Comparison of ENCODE assay signal across 34 cellular contexts in the genomic region with DNA sequence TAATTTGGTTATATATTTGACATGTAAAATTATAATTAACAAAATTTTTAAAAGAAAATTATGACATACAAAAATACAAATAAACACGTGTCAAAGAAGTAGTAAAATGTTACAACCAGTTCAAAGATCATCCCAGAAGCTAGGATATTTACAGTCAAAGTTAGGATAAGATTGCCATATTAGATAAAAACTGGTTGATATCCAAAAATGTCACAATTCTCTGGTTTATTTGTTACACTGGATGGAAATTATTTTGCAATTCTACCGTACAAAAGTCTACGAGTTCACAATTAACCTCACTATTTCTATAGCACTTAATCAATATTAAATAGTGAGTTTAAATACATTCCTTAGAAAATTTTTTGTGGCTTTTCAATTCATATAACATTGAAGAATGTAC.
"Had no signal": no experiment of that assay in that cellular context is flagged by ENCODE, and none has a peak within 500 bp of the region (broad histone marks: within the 10 kb centered on the region; RNA-seq: fewer than 3 reads in every experiment).

No MANE protein-coding gene starts in this region.

- H3K36me3 ChIP-seq: adrenal gland, brain microvascular endothelial cell, breast epithelium had no signal

- H3K9me3 ChIP-seq: adrenal gland, body of pancreas had no signal

- DNase-seq: activated B cell treated with CpG ODN at 0.5 μM for 24 hours; activated CD4-positive, alpha-beta memory T cell treated with anti-CD3 and anti-CD28 coated beads for 36 hours; activated CD4-positive, alpha-beta T cell treated with anti-CD3 and anti-CD28 coated beads for 4 hours; activated CD4-positive, alpha-beta T cell treated with anti-CD3 and anti-CD28 coated beads, Interleukin-2, amount 10 ng/mL, durations not matched to agents 24 days and 14 days; activated CD4-positive, alpha-beta T cell treated with anti-CD3 and anti-CD28 coated beads, Interleukin-2, amount 50 U/mL, for 1 hour; activated CD4-positive, alpha-beta T cell treated with anti-CD3 and anti-CD28 coated beads, Interleukin-2, amount 50 U/mL, for 4 hours; activated CD4-positive, CD25-positive, alpha-beta regulatory T cell treated with anti-CD3 and anti-CD28 coated beads, Interleukin-2, amount 50 U/mL, for 72 hours; activated CD8-positive, alpha-beta memory T cell treated with anti-CD3 and anti-CD28 coated beads, Interleukin-2, amount 50 U/mL, for 4 hours; activated CD8-positive, alpha-beta T cell treated with anti-CD3 and anti-CD28 coated beads for 36 hours; activated effector memory CD4-positive, alpha-beta T cell treated with anti-CD3 and anti-CD28 coated beads, Interleukin-2, amount 50 U/mL, for 16 hours; activated gamma-delta T cell treated with Interleukin-2 at 50 U/mL for 16 hours; activated naive CD4-positive, alpha-beta T cell; activated naive CD4-positive, alpha-beta T cell treated with anti-CD3 and anti-CD28 coated beads for 36 hours; activated naive CD4-positive, alpha-beta T cell treated with anti-CD3 and anti-CD28 coated beads, Interleukin-2, amount 50 U/mL, for 16 hours; activated naive CD8-positive, alpha-beta T cell treated with anti-CD3 and anti-CD28 coated beads for 36 hours; activated T-cell treated with anti-CD3 and anti-CD28 coated beads for 4 hours; activated T-cell treated with anti-CD3 and anti-CD28 coated beads, Interleukin-2, amount 50 U/mL, for 1 hour; activated T-cell treated with anti-CD3 and anti-CD28 coated beads, Interleukin-2, amount 50 U/mL, for 4 hours; activated T-cell treated with anti-CD3 and anti-CD28 coated beads, Interleukin-2, amount 50 U/mL, for 72 hours; adrenal gland; amniotic stem cell; aorta; body of pancreas; brain microvascular endothelial cell; central memory CD4-positive, alpha-beta T cell; T-helper 1 cell; T-helper 2 cell; T-helper 9 cell had no signal

- H3K4me1 ChIP-seq: adrenal gland, body of pancreas, breast epithelium had no signal

- H3K27ac ChIP-seq: adrenal gland, body of pancreas, brain microvascular endothelial cell, breast epithelium, VCaP had no signal

- H3K4me3 ChIP-seq: adrenal gland, body of pancreas, breast epithelium had no signal

- ATAC-seq: activated CD8-positive, alpha-beta T cell treated with anti-CD3 and anti-CD28 coated beads for 36 hours; activated naive CD4-positive, alpha-beta T cell treated with anti-CD3 and anti-CD28 coated beads, Interleukin-2, amount 50 U/mL, for 72 hours; activated T-cell treated with anti-CD3 and anti-CD28 coated beads, Interleukin-2, amount 50 U/mL, for 4 hours; activated T-cell treated with anti-CD3 and anti-CD28 coated beads, Interleukin-2, amount 50 U/mL, for 72 hours; activated T-helper 17 cell treated with anti-CD3 and anti-CD28 coated beads, Interleukin-2, amount 50 U/mL, for 72 hours; body of pancreas had no signal

- H3K27me3 ChIP-seq: adrenal gland, body of pancreas, brain microvascular endothelial cell, breast epithelium had no signal

- FAIRE-seq: astrocyte, TTC549 had no signal
